In genomic region chr14:91444335-91445020, GRCh38 we compare ENCODE assay signal across 24 cellular contexts. TPM values are rescaled to one million over a fixed set of nuclear protein-coding genes. Genes with fewer than 3 reads are reported as not detected.
DNase-seq lines count a peak whose midpoint lies in the region; ATAC-seq, FAIRE-seq and TF ChIP-seq lines count a peak whose summit lies in the region.
"Had no signal": no experiment of that assay in that cellular context is flagged by ENCODE, and none has a peak within 500 bp of the region (broad histone marks: within the 10 kb centered on the region; RNA-seq: fewer than 3 reads in every experiment).

No MANE protein-coding gene starts in this region.

- POLR2A ChIA-PET in K562 (lab: Yijun Ruan, JAX): no interaction called here

- no peaks in the 10 kb centered on the region for H4K20me1 ChIP-seq in K562 (replicated peaks; ENCODE audit: control insufficient read depth, insufficient read depth, low read length)
- H4K20me1 ChIP-seq: BLaER1 treated with 17β-estradiol and CSF1 and Interleukin-3, amounts not matched to agents 10 nM and 100 nM had no signal

- TF ChIP-seq RAD21 in K562 (CRISPR knock-in tag; conservative IDR thresholded peaks at IDR 0.05 in 1 of 2, IDR thresholded peaks at IDR 0.05 in 1 of 2): no peak

- ATAC-seq in HG03460 (IDR thresholded peaks at IDR 0.05; ENCODE audit: unreplicated experiment): peak; percentile 49
- ATAC-seq in K562: no peak
- ATAC-seq: A549, GM23338 had no signal

- H3K27ac ChIP-seq in K562 (ENCODE audit: extremely low read depth, low read depth, low read length) (no peak overlapping the region), ascending aorta (no peak overlapping the region)
- H3K27ac ChIP-seq: A549; BLaER1 treated with 17β-estradiol and CSF1 and Interleukin-3, amounts not matched to agents 10 nM and 100 nM had no signal

- H3K4me2 ChIP-seq in K562 (ENCODE audit: insufficient read depth, low read length): no peak overlapping the region
- H3K4me2 ChIP-seq: A549; BLaER1 treated with 17β-estradiol and CSF1 and Interleukin-3, amounts not matched to agents 10 nM and 100 nM; GM23338 had no signal

- H2AFZ ChIP-seq in K562 (ENCODE audit: low read depth, low read length): no peak overlapping the region
- H2AFZ ChIP-seq: GM23338 had no signal

- 45% methylated on average over 6 of the region's 6 CpGs for WGBS in K562 (ENCODE audit: insufficient coverage, low coverage, missing lambda C conversion rate)

- H3K9me1 ChIP-seq in K562 (ENCODE audit: control insufficient read depth, insufficient read depth, low read length): no peaks in the 10 kb centered on the region

- no peak overlapping the region for H3K9ac ChIP-seq in K562 (ENCODE audit: insufficient read depth in 1 of 2, low read depth in 2 of 2, low read length in 2 of 2)
- H3K9ac ChIP-seq: BLaER1 treated with 17β-estradiol and CSF1 and Interleukin-3, amounts not matched to agents 10 nM and 100 nM had no signal

- H3K9me3 ChIP-seq in K562 (replicated peaks; ENCODE audit: control insufficient read depth, insufficient read depth, low read depth, low read length) (no peaks in the 10 kb centered on the region), ascending aorta (no peaks in the 10 kb centered on the region)
- H3K9me3 ChIP-seq: BE2C had no signal

- H3K4me3 ChIP-seq in K562 (no peak overlapping the region), ascending aorta (no peak overlapping the region)
- H3K4me3 ChIP-seq: A549; BLaER1 treated with 17β-estradiol and CSF1 and Interleukin-3, amounts not matched to agents 10 nM and 100 nM; GM23338; HAP-1 had no signal

- H3K36me3 ChIP-seq in K562 (ENCODE audit: control insufficient read depth, insufficient read depth, low read length) (no peaks in the 10 kb centered on the region; the same call in 2 of the 3 replicates), ascending aorta (no peaks in the 10 kb centered on the region)
- H3K36me3 ChIP-seq: BE2C, HAP-1 had no signal

- no peaks in the 10 kb centered on the region for H3K79me2 ChIP-seq in K562 (ENCODE audit: control insufficient read depth, insufficient read depth, low read length)

- CTCF ChIA-PET in K562 (lab: Yijun Ruan, JAX; ENCODE audit: low intra/inter-chr PET ratio): no interaction called here

- no peaks in the 10 kb centered on the region for H3K27me3 ChIP-seq in K562 (ENCODE audit: control insufficient read depth in 2 of 2, insufficient read depth in 2 of 2, low read length in 2 of 2)
- no peaks in the 10 kb centered on the region for H3K27me3 ChIP-seq in ascending aorta
- H3K27me3 ChIP-seq: BLaER1 treated with 17β-estradiol and CSF1 and Interleukin-3, amounts not matched to agents 10 nM and 100 nM had no signal

- BruUV-seq in K562 (replicated peaks; lab: Mats Ljungman, UMichigan): TSS peak; percentile 14

- intact Hi-C loops in K562 (cut with micrococcal nuclease): no loop called here
- intact Hi-C loops in ascending aorta (cut with DNase I): no loop called here

- no peaks in the 10 kb centered on the region; a peak in 1 of 5 replicates for H3K4me1 ChIP-seq in K562 (replicated peaks in 1 of 2; ENCODE audit: control insufficient read depth in 2 of 2, insufficient read depth in 2 of 2, low read length in 2 of 2)
- H3K4me1 ChIP-seq in ascending aorta: no peaks in the 10 kb centered on the region
- H3K4me1 ChIP-seq: A549; BE2C; BLaER1 treated with 17β-estradiol and CSF1 and Interleukin-3, amounts not matched to agents 10 nM and 100 nM; HAP-1 had no signal

- TF ChIP-seq CTCF in K562 (IDR thresholded peaks at IDR 0.05 in 2 of 3, conservative IDR thresholded peaks at IDR 0.05 in 1 of 3; ENCODE audit: insufficient read depth in 2 of 3, low read depth in 1 of 3, low read length in 3 of 3) (no peak), ascending aorta (IDR thresholded peaks at IDR 0.05) (no peak)

- no peak for DNase-seq in GM12891 (ENCODE audit: insufficient read length, low spot score)
- no peak for DNase-seq in GM19239 (ENCODE audit: insufficient read length, low spot score)
- no peak for DNase-seq in K562 (ENCODE audit: extremely low read depth in 1 of 4, low spot score in 3 of 4)
- DNase-seq in activated gamma-delta T cell (lab: John Stamatoyannopoulos, UW): no peak
- no peak for DNase-seq in ascending aorta (ENCODE audit: low spot score in 2 of 2)
- no peak for DNase-seq in DMS114 treated with DMSO at 0.1 percent for 48 hours (lab: John Stamatoyannopoulos, UW; ENCODE audit: unreplicated experiment)
- DNase-seq: 8988T; ACHN; AML-193; BE2C; CD4-positive, alpha-beta T cell; CD8-positive, alpha-beta memory T cell; DMS 273 treated with DMSO at 0.1 percent for 48 hours; DMS53; DMS79 treated with DMSO at 0.1 percent for 48 hours; GF-D8; HFFc6 had no signal

- no peak for TF ChIP-seq EP300 in K562 (IDR thresholded peaks at IDR 0.05; ENCODE audit: low read length)

- in situ Hi-C loops in K562 (cut with MboI): no loop called here

- TF ChIP-seq POLR2A in GM12891 (IDR thresholded peaks at IDR 0.05; ENCODE audit: low read depth, low read length): no peak
- no peak for TF ChIP-seq POLR2A in K562 (conservative IDR thresholded peaks at IDR 0.05)

- FAIRE-seq in GM12891 (lab: Jason Lieb, UNC) (no peak), GM19239 (lab: Jason Lieb, UNC) (peak; percentile 88), K562 (lab: Jason Lieb, UNC) (no peak)
- FAIRE-seq: D721Med, H54 had no signal

TF ChIP-seq in GM12891, 5 proteins besides CTCF, POLR2A, EP300 and RAD21:
- no peak for TF ChIP-seq POLR2AphosphoS5 (IDR thresholded peaks at IDR 0.05; ENCODE audit: low read depth, low read length)
- no peak for TF ChIP-seq TAF1 (IDR thresholded peaks at IDR 0.05; ENCODE audit: low read depth, low read length)
- peak; percentile 23; the same call in 1 of the 2 replicates for TF ChIP-seq SPI1 (IDR thresholded peaks at IDR 0.05; ENCODE audit: low read depth, low read length)
- no peak for TF ChIP-seq POU2F2 (IDR thresholded peaks at IDR 0.05; ENCODE audit: low read depth, low read length)
- TF ChIP-seq PAX5 (IDR thresholded peaks at IDR 0.05; ENCODE audit: insufficient read depth, low read length, severe bottlenecking): no peak

TF ChIP-seq in K562, 482 proteins besides CTCF, POLR2A, EP300 and RAD21:
- no peak for TF ChIP-seq FOXJ2 (tag; IDR thresholded peaks at IDR 0.05)
- no peak for TF ChIP-seq PTRF (tag; IDR thresholded peaks at IDR 0.05)
- TF ChIP-seq SIN3B (IDR thresholded peaks at IDR 0.05; ENCODE audit: low read depth): no peak
- TF ChIP-seq PRPF4 (IDR thresholded peaks at IDR 0.05; ENCODE audit: insufficient read depth, low read depth, low read length, poor library complexity, severe bottlenecking): no peak
- no peak for TF ChIP-seq POLR2AphosphoS2 (IDR thresholded peaks at IDR 0.05; ENCODE audit: low read length)
- TF ChIP-seq TCF7 (IDR thresholded peaks at IDR 0.05; ENCODE audit: borderline replicate concordance): no peak
- TF ChIP-seq SAP30 (IDR thresholded peaks at IDR 0.05; ENCODE audit: borderline replicate concordance, insufficient read depth, low read depth, low read length, poor library complexity, severe bottlenecking): no peak
- no peak for TF ChIP-seq ZNF586 (CRISPR knock-in tag; conservative IDR thresholded peaks at IDR 0.05)
- TF ChIP-seq ZNF785 (CRISPR knock-in tag; IDR thresholded peaks at IDR 0.05): no peak
- TF ChIP-seq HNRNPK (IDR thresholded peaks at IDR 0.05; ENCODE audit: low read depth, low read length, poor library complexity, severe bottlenecking): no peak
- no peak for TF ChIP-seq CLOCK (CRISPR knock-in tag; IDR thresholded peaks at IDR 0.05; ENCODE audit: borderline replicate concordance)

RNA-seq across cellular contexts. Expression of gene CCDC88C, which starts 26.9 kb away (rescaled TPM):
- 32.5 TPM for polyA plus RNA-seq in GM12891 (2012; ENCODE audit: low read depth, missing spikeins)
- total RNA-seq in K562 (2011; cell fraction: chromatin; rRNA removed; ENCODE audit: low replicate concordance): 100 and 139 TPM in 2 replicates
- total RNA-seq in K562 (2011; cell fraction: nucleolus; rRNA removed): 63.0 and 67.6 TPM in 2 replicates
- total RNA-seq in K562 (2011; cell fraction: nucleoplasm; rRNA removed): 63.9 and 65.4 TPM in 2 replicates
- 12.4 and 13.3 TPM in 2 replicates for total RNA-seq in K562 (2014; rRNA removed)
- 11.2 and 12.9 TPM in 2 replicates for total RNA-seq in K562 (2014; rRNA removed; fragmentation: Illumina TruSeq; extraction: Trizol)
- total RNA-seq in K562 (2015; rRNA removed; fragmentation: Illumina TruSeq; extraction: Trizol): 11.3 and 12.2 TPM in 2 replicates
- 16.8 and 22.5 TPM in 2 replicates for total RNA-seq in K562 (2021)
- polyA plus RNA-seq in K562 (2011; rRNA removed): 7.5 and 8.2 TPM in 2 replicates
- polyA plus RNA-seq in K562 (2011; cell fraction: cytosol; rRNA removed): 5.8 and 6.7 TPM in 2 replicates
- polyA plus RNA-seq in K562 (2011; cell fraction: nucleus; rRNA removed): 23.6 and 28.3 TPM in 2 replicates
- 8.6 and 10.1 TPM in 2 replicates for polyA plus RNA-seq in K562 (2012)
- polyA plus RNA-seq in K562 (2014; fragmentation: Illumina TruSeq; extraction: Trizol): 8.4 and 9.3 TPM in 2 replicates
- polyA plus RNA-seq in K562 (2014; fragmentation: Nextera tagmentation; extraction: Ambion mirVana): under 1 TPM; 0.62 to 0.65 TPM
- polyA plus RNA-seq in K562 (2014; rRNA removed): 10.7 and 11.4 TPM in 2 replicates
- polyA minus RNA-seq in K562 (2011; rRNA and poly(A)+ RNA removed): 20.0 and 20.9 TPM in 2 replicates
- 7.9 and 12.8 TPM in 2 replicates for polyA minus RNA-seq in K562 (2011; cell fraction: cytosol; rRNA and poly(A)+ RNA removed)
- polyA minus RNA-seq in K562 (2011; cell fraction: nucleus; rRNA and poly(A)+ RNA removed): 22.8 and 36.1 TPM in 2 replicates
- total RNA-seq in ascending aorta: 9.2 TPM
